Comparison of ENCODE assay signal across 1 cellular context in genomic region chr16:81483064-81483969, GRCh38.
TF ChIP-seq lines count a peak whose summit lies in the region.

No MANE protein-coding gene starts in this region.

TF ChIP-seq in K562, 482 proteins besides CTCF, POLR2A, EP300 and RAD21 (continues in another document):
- TF ChIP-seq TFAP4 (CRISPR knock-in tag; IDR thresholded peaks at IDR 0.05; ENCODE audit: borderline replicate concordance) (no peak), CCAR2 (IDR thresholded peaks at IDR 0.05; ENCODE audit: low read depth, low read length) (no peak), PRDM10 (IDR thresholded peaks at IDR 0.05; ENCODE audit: partially characterized antibody) (peak; percentile 26), KDM4B (IDR thresholded peaks at IDR 0.05; ENCODE audit: borderline replicate concordance in 2 of 2, low read depth in 1 of 2) (no peak), ZNF583 (CRISPR knock-in tag; IDR thresholded peaks at IDR 0.05) (no peak), ZNF23 (CRISPR knock-in tag; IDR thresholded peaks at IDR 0.05) (no peak), SMAD3 (CRISPR knock-in tag; conservative IDR thresholded peaks at IDR 0.05) (0 out of 2 replicates have a peak, but pooled peaks have one; percentile 42), IFI16 (CRISPR knock-in tag; IDR thresholded peaks at IDR 0.05) (no peak), ZNF280B (CRISPR knock-in tag; IDR thresholded peaks at IDR 0.05) (no peak), ERF (CRISPR knock-in tag; IDR thresholded peaks at IDR 0.05) (no peak), PYGO2 (tag; IDR thresholded peaks at IDR 0.05) (no peak; the same call in 1 of the 2 replicates), L3MBTL2 (IDR thresholded peaks at IDR 0.05) (no peak), KHSRP (IDR thresholded peaks at IDR 0.05) (no peak), ZNF449 (CRISPR knock-in tag; IDR thresholded peaks at IDR 0.05) (no peak), LCOR (CRISPR knock-in tag; IDR thresholded peaks at IDR 0.05) (no peak), PHF21A (IDR thresholded peaks at IDR 0.05; ENCODE audit: borderline replicate concordance, low read depth) (no peak), CTBP1 (IDR thresholded peaks at IDR 0.05; ENCODE audit: borderline replicate concordance) (no peak), PHB2 (IDR thresholded peaks at IDR 0.05; ENCODE audit: low read depth) (0 out of 2 replicates have a peak, but pooled peaks have one; percentile 13), GTF3C2 (IDR thresholded peaks at IDR 0.05; ENCODE audit: borderline replicate concordance, extremely low read depth, insufficient read length) (no peak), SMARCA5 (IDR thresholded peaks at IDR 0.05) (peak; percentile 97), ASH1L (IDR thresholded peaks at IDR 0.05; ENCODE audit: borderline replicate concordance, low read depth, partially characterized antibody) (no peak), SP1 (CRISPR knock-in tag; IDR thresholded peaks at IDR 0.05) (no peak), ZC3H11A (IDR thresholded peaks at IDR 0.05; ENCODE audit: low read depth, low read length) (no peak), ZNF764 (CRISPR knock-in tag; IDR thresholded peaks at IDR 0.05; ENCODE audit: low read depth) (no peak), ZNF124 (CRISPR knock-in tag; IDR thresholded peaks at IDR 0.05) (no peak), NR2F6 (CRISPR knock-in tag; IDR thresholded peaks at IDR 0.05) (no peak), HDAC6 (IDR thresholded peaks at IDR 0.05; ENCODE audit: low read depth, low read length) (no peak), ZNF395 (CRISPR knock-in tag; IDR thresholded peaks at IDR 0.05) (no peak), CBFA2T3 (IDR thresholded peaks at IDR 0.05) (peak; percentile 38; the same call in 1 of the 2 replicates), ZNF512 (tag; IDR thresholded peaks at IDR 0.05) (no peak), GABPA (tag; conservative IDR thresholded peaks at IDR 0.05; ENCODE audit: low read depth) (no peak), ZNF609 (CRISPR knock-in tag; IDR thresholded peaks at IDR 0.05; ENCODE audit: borderline replicate concordance) (no peak), MEF2D (tag; conservative IDR thresholded peaks at IDR 0.05; ENCODE audit: low read depth) (peak; percentile 81), ELK1 (CRISPR knock-in tag; IDR thresholded peaks at IDR 0.05) (no peak), TBL1XR1 (IDR thresholded peaks at IDR 0.05; ENCODE audit: low read length in 2 of 2) (peak in 1 of 2 experiments; percentile 49; a peak in 1 of 4 replicates), E2F5 (CRISPR knock-in tag; IDR thresholded peaks at IDR 0.05) (no peak), HNRNPLL (IDR thresholded peaks at IDR 0.05; ENCODE audit: low read depth, low read length, poor library complexity, severe bottlenecking) (no peak), MAX (CRISPR knock-in tag; IDR thresholded peaks at IDR 0.05) (0 out of 2 replicates have a peak, but pooled peaks have one; percentile 26), SPI1 (IDR thresholded peaks at IDR 0.05; ENCODE audit: borderline replicate concordance, low read depth, low read length) (peak; percentile 72; the same call in 1 of the 2 replicates), RBM17 (IDR thresholded peaks at IDR 0.05; ENCODE audit: borderline replicate concordance, low read depth, low read length) (no peak)
